Comparison of ENCODE assay signal across 2 cellular contexts in genomic region chr5:172617817-172618216, GRCh38.
TF ChIP-seq lines count a peak whose summit lies in the region.

No MANE protein-coding gene starts in this region.

TF ChIP-seq in GM23338, 12 proteins besides CTCF, POLR2A, EP300 and RAD21 (continued from another document):
- no peak for TF ChIP-seq CREB1 (CRISPR knock-in tag; IDR thresholded peaks at IDR 0.05; ENCODE audit: low read depth)
- no peak for TF ChIP-seq ZNF114 (CRISPR knock-in tag; IDR thresholded peaks at IDR 0.05)
- no peak for TF ChIP-seq POLR2AphosphoS5 (IDR thresholded peaks at IDR 0.05; ENCODE audit: low read depth)
- TF ChIP-seq EZH2 (IDR thresholded peaks at IDR 0.05; ENCODE audit: low read depth, unreplicated experiment): no peak
- TF ChIP-seq ZNF462 (CRISPR knock-in tag; IDR thresholded peaks at IDR 0.05): no peak
- TF ChIP-seq STAT1 (IDR thresholded peaks at IDR 0.05; ENCODE audit: unreplicated experiment): no peak
- TF ChIP-seq REST (IDR thresholded peaks at IDR 0.05; ENCODE audit: unreplicated experiment): no peak
- TF ChIP-seq NANOG (IDR thresholded peaks at IDR 0.05; ENCODE audit: borderline replicate concordance): no peak
- TF ChIP-seq ZNF331 (CRISPR knock-in tag; IDR thresholded peaks at IDR 0.05; ENCODE audit: low read depth): no peak

TF ChIP-seq in WTC11, 78 proteins besides CTCF, POLR2A, EP300 and RAD21 (continued from another document):
- TF ChIP-seq ZNF532 (CRISPR knock-in tag; IDR thresholded peaks at IDR 0.05; ENCODE audit: borderline replicate concordance) (no peak), E2F5 (CRISPR knock-in tag; IDR thresholded peaks at IDR 0.05) (no peak), AFF4 (CRISPR knock-in tag; IDR thresholded peaks at IDR 0.05; ENCODE audit: borderline replicate concordance) (no peak), GRHL2 (CRISPR knock-in tag; IDR thresholded peaks at IDR 0.05; ENCODE audit: insufficient replicate concordance, severe bottlenecking) (no peak), FOXJ3 (CRISPR knock-in tag; IDR thresholded peaks at IDR 0.05; ENCODE audit: borderline replicate concordance) (no peak), USF2 (CRISPR knock-in tag; IDR thresholded peaks at IDR 0.05) (no peak), MLX (CRISPR knock-in tag; IDR thresholded peaks at IDR 0.05) (no peak), ZNF512 (CRISPR knock-in tag; IDR thresholded peaks at IDR 0.05; ENCODE audit: borderline replicate concordance) (no peak), TP53 (CRISPR knock-in tag; IDR thresholded peaks at IDR 0.05) (no peak), SMAD3 (CRISPR knock-in tag; IDR thresholded peaks at IDR 0.05; ENCODE audit: borderline replicate concordance) (no peak), HMGA2 (CRISPR knock-in tag; IDR thresholded peaks at IDR 0.05) (no peak)
